In the genomic region with DNA sequence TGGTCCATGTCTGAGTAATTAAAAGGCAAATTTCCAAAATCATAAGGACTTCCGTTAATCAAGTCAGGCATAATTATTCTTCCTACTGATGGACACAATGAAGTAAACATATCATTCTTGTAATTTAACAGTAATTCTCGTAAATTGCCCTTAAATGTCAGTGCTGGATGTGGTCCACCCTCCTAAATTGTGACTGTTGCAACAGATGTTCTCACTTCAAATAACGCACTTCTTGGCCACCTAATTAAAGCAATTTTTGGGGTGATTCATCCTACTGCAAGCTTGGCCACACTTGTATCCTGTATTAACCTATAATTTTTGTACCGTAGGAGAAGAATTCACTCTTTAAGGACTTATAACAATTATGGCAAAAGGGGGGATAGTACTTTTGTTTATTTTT, we compare ENCODE assay signal across 14 cellular contexts. TPM values are rescaled to one million over a fixed set of nuclear protein-coding genes. Genes with fewer than 3 reads are reported as not detected.
DNase-seq lines count a peak whose midpoint lies in the region; ATAC-seq, FAIRE-seq and TF ChIP-seq lines count a peak whose summit lies in the region.
"Had no signal": no experiment of that assay in that cellular context is flagged by ENCODE, and none has a peak within 500 bp of the region (broad histone marks: within the 10 kb centered on the region; RNA-seq: fewer than 3 reads in every experiment).

No MANE protein-coding gene starts in this region.

- peak overlapping the region; percentile 100 for H3K4me3 Mint-ChIP-seq in HFFc6
- H3K4me3 Mint-ChIP-seq in activated naive CD8-positive, alpha-beta T cell treated with anti-CD3 and anti-CD28 coated beads, Interleukin-2, amount 50 U/mL, for 24 hours: no peak overlapping the region
- H3K4me3 Mint-ChIP-seq: effector memory CD8-positive, alpha-beta T cell; memory B cell had no signal

- H3K4me3 ChIP-seq in kidney (ENCODE audit: low read length in 2 of 2): peak overlapping the region; percentile 9 to 65
- peak overlapping the region; percentile 46 to 86 (median 76) for H3K4me3 ChIP-seq in subcutaneous abdominal adipose tissue (ENCODE audit: low read depth in 1 of 5, low read length in 5 of 5)
- H3K4me3 ChIP-seq: HAP-1 had no signal

- DNase-seq in HFFc6: no peak
- peak; percentile 32 for DNase-seq in amniotic epithelial cell (ENCODE audit: low read depth)
- no peak for DNase-seq in kidney
- no peak for DNase-seq in activated naive CD8-positive, alpha-beta T cell treated with anti-CD3 and anti-CD28 coated beads, Interleukin-2, amount 50 U/mL, for 24 hours
- DNase-seq in NCI-H526 (lab: John Stamatoyannopoulos, UW): no peak
- DNase-seq: DMS79 treated with DMSO at 0.1 percent for 48 hours; effector memory CD8-positive, alpha-beta T cell; NCI-H226; T-helper 2 cell had no signal

- peaks cover 16% of the 10 kb centered on the region for H3K9me3 Mint-ChIP-seq in HFFc6
- H3K9me3 Mint-ChIP-seq in activated naive CD8-positive, alpha-beta T cell treated with anti-CD3 and anti-CD28 coated beads, Interleukin-2, amount 50 U/mL, for 24 hours: no peaks in the 10 kb centered on the region
- H3K9me3 Mint-ChIP-seq: effector memory CD8-positive, alpha-beta T cell; memory B cell had no signal

- no peaks in the 10 kb centered on the region for H3K36me3 ChIP-seq in kidney (ENCODE audit: control insufficient read depth in 1 of 2, insufficient read depth in 2 of 2, low read length in 2 of 2)
- peaks cover 0 to 2% (median 0%) of the 10 kb centered on the region in 5 donors for H3K36me3 ChIP-seq in subcutaneous abdominal adipose tissue (ENCODE audit: control insufficient read depth in 5 of 5, insufficient read depth in 5 of 5, low read length in 5 of 5)
- H3K36me3 ChIP-seq: HAP-1 had no signal

- no peak overlapping the region for H3K27ac ChIP-seq in kidney (ENCODE audit: low read depth in 2 of 2, low read length in 2 of 2)
- H3K27ac ChIP-seq in subcutaneous abdominal adipose tissue (ENCODE audit: low read depth, low read length): peak overlapping the region; percentile 52

- H3K27me3 ChIP-seq in subcutaneous abdominal adipose tissue (ENCODE audit: control insufficient read depth in 5 of 5, insufficient read depth in 4 of 5, low read length in 5 of 5): peaks cover 8 to 29% (median 16%) of the 10 kb centered on the region in 5 donors

- no peak for FAIRE-seq in kidney (lab: Jason Lieb, UNC)

- peaks cover 0 to 7% of the 10 kb centered on the region in 2 donors for H3K4me1 ChIP-seq in kidney (ENCODE audit: control insufficient read depth in 1 of 2, insufficient read depth in 1 of 2, low read depth in 1 of 2, low read length in 2 of 2)
- peaks cover 0 to 19% (median 15%) of the 10 kb centered on the region in 5 donors for H3K4me1 ChIP-seq in subcutaneous abdominal adipose tissue (ENCODE audit: control insufficient read depth in 5 of 5, insufficient read depth in 5 of 5, low read length in 5 of 5)
- H3K4me1 ChIP-seq: HAP-1 had no signal

- peak overlapping the region; percentile 99 for H3K27ac Mint-ChIP-seq in HFFc6
- no peak overlapping the region for H3K27ac Mint-ChIP-seq in activated naive CD8-positive, alpha-beta T cell treated with anti-CD3 and anti-CD28 coated beads, Interleukin-2, amount 50 U/mL, for 24 hours
- H3K27ac Mint-ChIP-seq: effector memory CD8-positive, alpha-beta T cell; memory B cell had no signal

- no peak for ATAC-seq in activated naive CD8-positive, alpha-beta T cell treated with anti-CD3 and anti-CD28 coated beads, Interleukin-2, amount 50 U/mL, for 24 hours
- no peak for ATAC-seq in HG02678 (IDR thresholded peaks at IDR 0.05; ENCODE audit: unreplicated experiment)
- ATAC-seq in HG03565 (IDR thresholded peaks at IDR 0.05; ENCODE audit: unreplicated experiment): no peak
- ATAC-seq: effector memory CD8-positive, alpha-beta T cell had no signal

- H3K36me3 Mint-ChIP-seq in HFFc6 (ENCODE audit: low read depth): peaks cover 69% of the 10 kb centered on the region
- no peaks in the 10 kb centered on the region for H3K36me3 Mint-ChIP-seq in activated naive CD8-positive, alpha-beta T cell treated with anti-CD3 and anti-CD28 coated beads, Interleukin-2, amount 50 U/mL, for 24 hours (ENCODE audit: low read depth)
- H3K36me3 Mint-ChIP-seq: memory B cell had no signal

- H3K9ac ChIP-seq in kidney (ENCODE audit: low read length in 2 of 2): no peak overlapping the region
- H3K9ac ChIP-seq in subcutaneous abdominal adipose tissue (ENCODE audit: low read length in 5 of 5): no peak overlapping the region

- H3K27me3 Mint-ChIP-seq in HFFc6 (ENCODE audit: insufficient read depth): peaks cover 27% of the 10 kb centered on the region
- peaks cover 50% of the 10 kb centered on the region for H3K27me3 Mint-ChIP-seq in activated naive CD8-positive, alpha-beta T cell treated with anti-CD3 and anti-CD28 coated beads, Interleukin-2, amount 50 U/mL, for 24 hours
- H3K27me3 Mint-ChIP-seq: memory B cell had no signal

- intact Hi-C loops in kidney (cut with DNase I): loop anchor here (5.0 kb wide), 1 partner anchor 104 kb away; no protein-coding TSS in a partner anchor

- TF ChIP-seq CTCF in HFFc6 (IDR thresholded peaks at IDR 0.05) (no peak), kidney (IDR thresholded peaks at IDR 0.05; ENCODE audit: borderline replicate concordance, extremely low read depth, insufficient read depth) (no peak)

- H3K4me1 Mint-ChIP-seq in HFFc6 (ENCODE audit: low read depth): peaks cover 59% of the 10 kb centered on the region
- peaks cover 5% of the 10 kb centered on the region for H3K4me1 Mint-ChIP-seq in activated naive CD8-positive, alpha-beta T cell treated with anti-CD3 and anti-CD28 coated beads, Interleukin-2, amount 50 U/mL, for 24 hours

- H3K9me3 ChIP-seq in kidney (ENCODE audit: control insufficient read depth in 1 of 2, low read length in 2 of 2) (no peaks in the 10 kb centered on the region), subcutaneous abdominal adipose tissue (ENCODE audit: control insufficient read depth in 5 of 5, low read length in 5 of 5) (no peaks in the 10 kb centered on the region)
- H3K9me3 ChIP-seq: HAP-1 had no signal

RNA-seq across cellular contexts. Expression of gene COL1A2, which starts 1.9 kb away (rescaled TPM):
- total RNA-seq in HFFc6 (2021; fragmentation: NEBNext Ultra II Directional; extraction: Animal tissue kit (Norgen Biotek cat#: 25700)): 1,000 to 10,000 TPM; 3,728 to 6,317 (median 3,918) TPM
- 149 TPM for total RNA-seq in kidney
- 51.4 TPM for polyA plus RNA-seq in kidney (ENCODE audit: insufficient read depth, low read depth, low replicate concordance)

Comparison
In these comparisons a context has a peak if more than half of its experiments do, and no peak if none do; other contexts are left out.
1. RNA of gene COL1A2, which starts 1.9 kb away (total RNA-seq): 3,728 to 6,317 TPM in HFFc6; 149 TPM in kidney (single experiment); every median in the first group is over 10 times any median in the second.